9 cellular contexts compared by ENCODE assay signal in the genomic region with DNA sequence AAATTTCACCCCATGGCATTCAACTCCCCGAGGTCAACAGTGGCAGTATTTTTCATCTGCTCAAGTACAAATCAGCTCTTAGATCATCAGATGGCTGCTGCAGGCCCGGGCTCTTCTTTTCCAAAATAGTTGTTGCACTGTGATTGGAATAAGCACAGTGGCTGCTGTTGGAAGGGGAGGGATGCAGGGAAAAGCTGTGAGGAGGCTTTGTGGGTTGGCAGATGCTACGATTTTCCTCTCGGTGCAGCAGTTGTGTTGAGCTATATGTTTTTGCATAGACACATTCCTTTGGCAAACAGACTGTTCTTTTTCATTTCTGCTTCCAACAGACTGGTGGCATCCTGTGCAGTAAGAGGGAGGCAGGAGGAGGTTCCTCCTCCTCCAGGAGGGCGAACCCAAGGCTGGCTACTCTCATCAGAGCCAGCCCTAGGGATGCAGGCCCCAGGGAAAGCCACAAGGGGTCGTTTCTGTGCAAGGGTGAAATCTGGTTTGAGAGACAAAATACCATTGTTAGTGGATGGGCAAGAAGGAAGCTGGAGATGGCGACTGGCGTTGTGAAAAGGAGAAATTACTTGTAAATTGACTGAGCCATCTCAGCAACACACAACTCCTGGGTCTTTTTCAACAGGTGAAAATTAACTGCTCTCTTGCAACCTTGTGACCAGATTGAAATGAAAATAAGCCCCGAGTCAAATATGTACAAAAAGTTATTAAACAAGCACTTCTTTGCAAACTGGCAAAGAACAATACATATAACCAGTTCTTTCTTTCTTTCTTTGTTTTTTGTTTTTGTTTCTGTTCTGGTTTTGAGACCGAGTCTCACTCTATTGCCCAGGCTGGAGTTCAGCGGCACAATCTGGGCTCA. TPM values are rescaled to one million over a fixed set of nuclear protein-coding genes. Genes with fewer than 3 reads are reported as not detected.
DNase-seq lines count a peak whose midpoint lies in the region; FAIRE-seq and TF ChIP-seq lines count a peak whose summit lies in the region.
"Had no signal": no experiment of that assay in that cellular context is flagged by ENCODE, and none has a peak within 500 bp of the region (broad histone marks: within the 10 kb centered on the region; RNA-seq: fewer than 3 reads in every experiment).

No MANE protein-coding gene starts in this region.

- TF ChIP-seq EP300 in suprapubic skin (IDR thresholded peaks at IDR 0.05) = no peak

- 36% methylated on average over 11 of the region's 11 CpGs for WGBS in suprapubic skin

- no peaks in the 10 kb centered on the region for H3K4me1 ChIP-seq in suprapubic skin

- TF ChIP-seq CTCF in fibroblast of the aortic adventitia (IDR thresholded peaks at IDR 0.05; ENCODE audit: insufficient read depth, low read length) (peak; percentile 97), suprapubic skin (IDR thresholded peaks at IDR 0.05) (peak; percentile 46 to 68)

- peak; percentile 97 for FAIRE-seq in HTR-8/SVneo (lab: Jason Lieb, UNC)

- H3K27ac ChIP-seq in suprapubic skin = no peak overlapping the region
- H3K27ac ChIP-seq: skin epidermis had no signal

- DNase-seq in NCI-H1417 (lab: John Stamatoyannopoulos, UW) (peak; percentile 45 to 70 (median 67)), NCI-H1417 treated with DMSO at 0.1 percent for 48 hours (lab: John Stamatoyannopoulos, UW) (no peak), HTR-8/SVneo (ENCODE audit: insufficient read length, low spot score) (peak; percentile 85), RPMI7951 (ENCODE audit: low read depth) (peak; percentile 80), fibroblast of the aortic adventitia (ENCODE audit: low read depth) (peak; percentile 77), occipital lobe (lab: John Stamatoyannopoulos, UW) (peak; percentile 83), suprapubic skin (ENCODE audit: low spot score in 2 of 2) (no peak)
- peak; percentile 42 to 43 for DNase-seq in activated T-helper 1 cell treated with anti-CD3 and anti-CD28 coated beads, Interleukin-2, amount 50 U/mL, for 16 hours (ENCODE audit: low read depth in 1 of 2, low spot score in 1 of 2)

- H3K36me3 ChIP-seq in suprapubic skin = no peaks in the 10 kb centered on the region

- no peak overlapping the region for H3K4me3 ChIP-seq in fibroblast of the aortic adventitia (ENCODE audit: low read depth, low read length)
- no peak overlapping the region for H3K4me3 ChIP-seq in suprapubic skin
- H3K4me3 ChIP-seq: skin epidermis had no signal

- peaks cover 6% of the 10 kb centered on the region for H3K27me3 ChIP-seq in suprapubic skin

- no peaks in the 10 kb centered on the region for H3K9me3 ChIP-seq in suprapubic skin

- no peak for TF ChIP-seq POLR2A in suprapubic skin (IDR thresholded peaks at IDR 0.05)

RNA-seq across cellular contexts. Expression of a gene that starts 26.6 kb away (rescaled TPM):
- 14.3 and 16.0 TPM in 2 replicates for total RNA-seq in RPMI7951 (2014; rRNA removed; shearing (Covaris generic))
- 3.5 and 23.2 TPM in 2 replicates for total RNA-seq in fibroblast of the aortic adventitia (ENCODE audit: low replicate concordance)
- total RNA-seq in occipital lobe = 23.4 TPM
- 10 to 100 TPM in 3 of 4 donors, 1 to 10 TPM in 1; 4.2 to 41.2 (median 24.4) TPM for total RNA-seq in suprapubic skin

Comparison
In these comparisons a context has a peak if more than half of its experiments do, and no peak if none do; other contexts are left out.
1. DNase-seq: peak in NCI-H1417 (3 of 3), HTR-8/SVneo (single experiment), RPMI7951 (single experiment), activated T-helper 1 cell treated with anti-CD3 and anti-CD28 coated beads, Interleukin-2, amount 50 U/mL, for 16 hours (2 of 2), fibroblast of the aortic adventitia (single experiment) and occipital lobe (single experiment); none in NCI-H1417 treated with DMSO at 0.1 percent for 48 hours (single experiment) and suprapubic skin (0 of 2).